ENCODE assay signal across 8 cellular contexts in the genomic region with DNA sequence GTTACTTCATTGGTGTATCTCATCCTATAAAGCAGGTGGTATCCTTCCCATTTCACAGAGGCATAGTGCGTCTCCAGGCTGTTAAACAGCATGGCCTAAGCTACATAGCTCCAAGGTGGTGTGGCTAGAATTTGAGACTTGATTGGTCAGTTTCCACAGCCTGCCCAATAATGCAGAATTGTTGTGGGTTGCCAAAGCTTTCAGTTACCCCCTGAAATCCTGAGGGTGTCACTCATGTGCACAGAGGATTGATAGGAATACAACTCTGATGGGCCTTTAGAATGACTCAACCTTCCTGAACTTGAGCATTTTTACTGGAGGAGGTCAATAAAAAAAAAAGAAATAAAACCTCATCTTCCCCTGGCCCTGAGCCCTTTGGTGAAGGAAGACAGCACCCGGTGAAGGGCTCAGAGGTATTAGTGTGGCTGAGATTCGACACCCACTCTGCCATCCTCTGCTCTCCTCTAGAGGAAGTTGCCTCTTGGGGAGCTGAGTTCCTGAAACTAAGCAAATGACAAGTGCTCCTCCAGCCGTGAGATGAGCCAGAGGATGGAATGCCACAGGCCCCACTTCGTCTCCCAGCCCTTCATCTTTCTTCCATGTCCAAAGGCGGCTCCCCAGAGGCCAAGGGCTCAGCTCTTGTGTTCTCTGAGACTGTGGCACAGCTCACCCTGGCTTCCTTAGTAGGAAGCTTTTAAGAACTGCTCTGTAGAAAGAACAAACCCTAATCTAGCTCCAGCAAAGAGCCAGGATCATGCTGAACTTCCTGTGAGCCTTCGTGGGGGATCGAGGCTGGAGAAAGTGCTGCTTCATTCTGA. TPM values are rescaled to one million over a fixed set of nuclear protein-coding genes. Genes with fewer than 3 reads are reported as not detected.
A peak's percentile ranks its signal among the peaks of the same experiment; 100 is the strongest.
DNase-seq lines count a peak whose midpoint lies in the region; ATAC-seq and TF ChIP-seq lines count a peak whose summit lies in the region.

No MANE protein-coding gene starts in this region.

- H3K27me3 ChIP-seq in DOHH2 (ENCODE audit: control insufficient read depth, low read length): no peaks in the 10 kb centered on the region
- no peaks in the 10 kb centered on the region for H3K27me3 ChIP-seq in liver (ENCODE audit: control insufficient read depth in 4 of 4, insufficient read depth in 4 of 4, low read length in 3 of 4)

- H4K20me1 ChIP-seq in DOHH2 (ENCODE audit: control insufficient read depth, insufficient read depth, low read depth, low read length): no peaks in the 10 kb centered on the region

- peak overlapping the region; percentile 100 for H3K27ac Mint-ChIP-seq in activated T-helper 2 cell treated with anti-CD3 and anti-CD28 coated beads, Interferon-gamma antibody, Interleukin-2, Interleukin-4, amounts not matched to agents 10 μg/mL and 5 μg/mL and 100 μg/mL, durations not matched to agents 14 hours and 24 hours and 36 hours

- ATAC-seq in GM19467 (IDR thresholded peaks at IDR 0.05; ENCODE audit: unreplicated experiment) (peak; percentile 40), HG03521 (IDR thresholded peaks at IDR 0.05; ENCODE audit: unreplicated experiment) (no peak)

- H3K9me3 ChIP-seq in DOHH2 (ENCODE audit: control insufficient read depth, insufficient read depth, low read length): no peaks in the 10 kb centered on the region
- H3K9me3 ChIP-seq in liver (ENCODE audit: control insufficient read depth in 4 of 4, low read length in 3 of 4): no peaks in the 10 kb centered on the region

- H3K9me3 Mint-ChIP-seq in activated T-helper 2 cell treated with anti-CD3 and anti-CD28 coated beads, Interferon-gamma antibody, Interleukin-2, Interleukin-4, amounts not matched to agents 10 μg/mL and 5 μg/mL and 100 μg/mL, durations not matched to agents 14 hours and 24 hours and 36 hours: no peaks in the 10 kb centered on the region

- H3F3A ChIP-seq in DOHH2 (ENCODE audit: control insufficient read depth, insufficient read depth): no peaks in the 10 kb centered on the region

- peaks cover 18% of the 10 kb centered on the region for H3K36me3 Mint-ChIP-seq in activated T-helper 2 cell treated with anti-CD3 and anti-CD28 coated beads, Interferon-gamma antibody, Interleukin-2, Interleukin-4, amounts not matched to agents 10 μg/mL and 5 μg/mL and 100 μg/mL, durations not matched to agents 14 hours and 24 hours and 36 hours (ENCODE audit: low read depth)

- H3K9ac ChIP-seq in liver (ENCODE audit: low read depth in 1 of 2, low read length in 2 of 2): peak overlapping the region; percentile 86 to 97

- no peak for TF ChIP-seq CTCF in DOHH2 (IDR thresholded peaks at IDR 0.05; ENCODE audit: low read depth, low read length, poor library complexity, severe bottlenecking)
- no peak for TF ChIP-seq CTCF in liver (IDR thresholded peaks at IDR 0.05; ENCODE audit: low read depth, low read length, missing input control)

- H3K27ac ChIP-seq in DOHH2 (ENCODE audit: low read depth, low read length): peak overlapping the region; percentile 9; the same call in 1 of the 2 replicates
- peak overlapping the region; percentile 69 to 82 for H3K27ac ChIP-seq in liver (ENCODE audit: low read depth in 1 of 2, low read length in 2 of 2)

- peak in 1 of 2 donors; percentile 2 for TF ChIP-seq RAD21 in liver (IDR thresholded peaks at IDR 0.05)

- DNase-seq in HT1080 (ENCODE audit: low read depth) (peak; percentile 67), midbrain (lab: John Stamatoyannopoulos, UW) (no peak), HuH-7.5 (ENCODE audit: low spot score) (no peak)
- DNase-seq in activated T-helper 2 cell treated with anti-CD3 and anti-CD28 coated beads, Interferon-gamma antibody, Interleukin-2, Interleukin-4, amounts not matched to agents 10 μg/mL and 5 μg/mL and 100 μg/mL, durations not matched to agents 14 hours and 24 hours and 36 hours (ENCODE audit: low spot score): no peak

- peak overlapping the region; percentile 78 for H3K4me3 ChIP-seq in DOHH2 (ENCODE audit: low read length)
- H3K4me3 ChIP-seq in liver (ENCODE audit: low read depth in 1 of 3, low read length in 3 of 3): peak overlapping the region; percentile 40 to 61 (median 59)

- peak overlapping the region; percentile 98 for H3K4me3 Mint-ChIP-seq in activated T-helper 2 cell treated with anti-CD3 and anti-CD28 coated beads, Interferon-gamma antibody, Interleukin-2, Interleukin-4, amounts not matched to agents 10 μg/mL and 5 μg/mL and 100 μg/mL, durations not matched to agents 14 hours and 24 hours and 36 hours (ENCODE audit: low read depth)

- H3K4me1 ChIP-seq in DOHH2 (ENCODE audit: control insufficient read depth, low read length) (peaks cover 26% of the 10 kb centered on the region), liver (ENCODE audit: control insufficient read depth in 4 of 4, insufficient read depth in 4 of 4, low read length in 3 of 4) (peaks cover 9 to 58% (median 33%) of the 10 kb centered on the region in 4 donors)

- no peaks in the 10 kb centered on the region for H3K27me3 Mint-ChIP-seq in activated T-helper 2 cell treated with anti-CD3 and anti-CD28 coated beads, Interferon-gamma antibody, Interleukin-2, Interleukin-4, amounts not matched to agents 10 μg/mL and 5 μg/mL and 100 μg/mL, durations not matched to agents 14 hours and 24 hours and 36 hours (ENCODE audit: low read depth)

- H3K36me3 ChIP-seq in DOHH2 (ENCODE audit: control insufficient read depth, low read length) (no peaks in the 10 kb centered on the region), liver (ENCODE audit: control insufficient read depth in 4 of 4, insufficient read depth in 3 of 4, low read depth in 1 of 4, low read length in 3 of 4) (no peaks in the 10 kb centered on the region)

- WGBS in liver: 19% methylated on average over 8 of the region's 8 CpGs

- no peaks in the 10 kb centered on the region for H3K9me2 ChIP-seq in DOHH2 (replicated peaks; ENCODE audit: control insufficient read depth, low read length)

- intact Hi-C loops in activated T-helper 2 cell treated with anti-CD3 and anti-CD28 coated beads, Interferon-gamma antibody, Interleukin-2, Interleukin-4, amounts not matched to agents 10 μg/mL and 5 μg/mL and 100 μg/mL, durations not matched to agents 14 hours and 24 hours and 36 hours (cut with micrococcal nuclease): loop anchor here (1.0 to 10.0 kb wide), 3 partner anchors 14 to 1310 kb away; no protein-coding TSS in a partner anchor

- peaks cover 41% of the 10 kb centered on the region for H3K4me1 Mint-ChIP-seq in activated T-helper 2 cell treated with anti-CD3 and anti-CD28 coated beads, Interferon-gamma antibody, Interleukin-2, Interleukin-4, amounts not matched to agents 10 μg/mL and 5 μg/mL and 100 μg/mL, durations not matched to agents 14 hours and 24 hours and 36 hours (ENCODE audit: low read depth)

- peak overlapping the region; percentile 93 for H3K4me2 ChIP-seq in DOHH2 (ENCODE audit: low read length)

- peaks cover 29% of the 10 kb centered on the region for H3K79me2 ChIP-seq in DOHH2 (ENCODE audit: control insufficient read depth, low read length)

TF ChIP-seq in liver, 16 proteins besides CTCF, POLR2A, EP300 and RAD21:
- TF ChIP-seq, protein P1, sequence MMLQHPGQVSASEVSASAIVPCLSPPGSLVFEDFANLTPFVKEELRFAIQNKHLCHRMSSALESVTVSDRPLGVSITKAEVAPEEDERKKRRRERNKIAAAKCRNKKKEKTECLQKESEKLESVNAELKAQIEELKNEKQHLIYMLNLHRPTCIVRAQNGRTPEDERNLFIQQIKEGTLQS (IDR thresholded peaks at IDR 0.05): no peak
- no peak for TF ChIP-seq FOXA1 (IDR thresholded peaks at IDR 0.05)

RNA-seq across cellular contexts. Expression of a gene that starts 1.0 kb away (rescaled TPM):
- total RNA-seq in HT1080 (2014; rRNA removed; shearing (Covaris generic)): 0.17 and 0.63 TPM in 2 replicates
- polyA plus RNA-seq in HT1080 (2015; cell fraction: cytosol; rRNA removed): 0.41 and 0.83 TPM in 2 replicates
- polyA plus RNA-seq in HT1080 (2015; cell fraction: nucleus; rRNA removed): 0.52 and 1.0 TPM in 2 replicates
- total RNA-seq in activated T-helper 2 cell treated with anti-CD3 and anti-CD28 coated beads, Interferon-gamma antibody, Interleukin-2, Interleukin-4, amounts not matched to agents 10 μg/mL and 5 μg/mL and 100 μg/mL, durations not matched to agents 14 hours and 24 hours and 36 hours: 39.7 and 45.9 TPM in 2 replicates
- total RNA-seq in liver: 100 to 1,000 TPM in 1 of 2 donors, 10 to 100 TPM in 1; 15.0 to 201 TPM
- 10 to 100 TPM; 32.0 to 55.0 TPM for polyA plus RNA-seq in liver
